In genomic region chr5:107447587-107447986, GRCh38 we compare ENCODE assay signal across 25 cellular contexts.
"Had no signal": no experiment of that assay in that cellular context is flagged by ENCODE, and none has a peak within 500 bp of the region (broad histone marks: within the 10 kb centered on the region; RNA-seq: fewer than 3 reads in every experiment).

No MANE protein-coding gene starts in this region.

- H3K27me3 ChIP-seq: left lung, ovary, right atrium auricular region, right lobe of liver, tibial nerve, upper lobe of left lung, vagina had no signal

- H3K9me3 ChIP-seq: left lung, ovary, right atrium auricular region, right lobe of liver, tibial nerve, upper lobe of left lung, vagina had no signal

- H3K4me2 ChIP-seq: smooth muscle cell had no signal

- ATAC-seq: left colon; left lung; natural killer cell; right lobe of liver; stimulated activated memory B cell treated with anti-CD40 and anti-IgM and Interleukin-4, amounts not matched to agents 10 μg/mL and 1 μg/mL and 100 μg/mL, for 72 hours; stimulated activated naive CD8-positive, alpha-beta T cell treated with anti-CD3 and anti-CD28 coated beads, Interleukin-15, amount 100 ng/mL, for 72 hours had no signal

- H3K4me3 ChIP-seq: left lung, lung, ovary, right atrium auricular region, right lobe of liver, smooth muscle cell, tibial nerve, upper lobe of left lung, vagina had no signal

- FAIRE-seq: kidney had no signal

- H3K27me3 Mint-ChIP-seq: memory B cell, progenitor cell of endocrine pancreas had no signal

- H3K36me3 ChIP-seq: left lung, ovary, right atrium auricular region, right lobe of liver, tibial nerve, upper lobe of left lung, vagina had no signal

- H3K27ac Mint-ChIP-seq: memory B cell; naive B cell; natural killer cell; progenitor cell of endocrine pancreas; stimulated activated memory B cell treated with anti-CD40 and anti-IgM and Interleukin-4, amounts not matched to agents 10 μg/mL and 1 μg/mL and 100 μg/mL, for 72 hours had no signal

- DNase-seq: hypothalamus; immature natural killer cell; kidney; left colon; left lung; naive B cell; natural killer cell; ovary; right lobe of liver; stimulated activated CD4-positive, alpha-beta T cell treated with anti-CD3 and anti-CD28 coated beads, Interleukin-1b, Interleukin-23, amount 100 ng/mL, for 48 hours; stimulated activated CD4-positive, alpha-beta T cell treated with anti-CD3 and anti-CD28 coated beads, Interleukin-2, amount 100 ng/mL, for 48 hours; stimulated activated CD4-positive, alpha-beta T cell treated with anti-CD3 and anti-CD28 coated beads, Interleukin-4, amount 100 ng/mL, for 4 hours; stimulated activated CD8-positive, alpha-beta memory T cell treated with anti-CD3 and anti-CD28 coated beads, Interleukin-4, amount 100 ng/mL, for 48 hours; stimulated activated naive CD4-positive, alpha-beta T cell treated with Interleukin-2 at 50 U/mL for 16 hours; stimulated activated naive CD8-positive, alpha-beta T cell treated with anti-CD3 and anti-CD28 coated beads, Interleukin-15, amount 100 ng/mL, for 72 hours; substantia nigra; upper lobe of left lung had no signal

- H3K9me3 Mint-ChIP-seq: immature natural killer cell, natural killer cell had no signal

- H3K4me1 Mint-ChIP-seq: memory B cell; naive B cell; stimulated activated memory B cell treated with anti-CD40 and anti-IgM and Interleukin-4, amounts not matched to agents 10 μg/mL and 1 μg/mL and 100 μg/mL, for 72 hours; stimulated activated naive CD8-positive, alpha-beta T cell treated with anti-CD3 and anti-CD28 coated beads, Interleukin-15, amount 100 ng/mL, for 72 hours had no signal

- H3K36me3 Mint-ChIP-seq: memory B cell; naive B cell; natural killer cell; stimulated activated memory B cell treated with anti-CD40 and anti-IgM and Interleukin-4, amounts not matched to agents 10 μg/mL and 1 μg/mL and 100 μg/mL, for 72 hours had no signal

- H3K4me1 ChIP-seq: left lung, right lobe of liver, upper lobe of left lung, vagina had no signal

- H3K27ac ChIP-seq: left lung, ovary, right atrium auricular region, right lobe of liver, tibial nerve, upper lobe of left lung, vagina had no signal

- H3K4me3 Mint-ChIP-seq: immature natural killer cell; memory B cell; naive B cell; natural killer cell; stimulated activated memory B cell treated with anti-CD40 and anti-IgM and Interleukin-4, amounts not matched to agents 10 μg/mL and 1 μg/mL and 100 μg/mL, for 72 hours; stimulated activated naive CD8-positive, alpha-beta T cell treated with anti-CD3 and anti-CD28 coated beads, Interleukin-15, amount 100 ng/mL, for 72 hours had no signal
